In genomic region chr11:118689852-118690552, GRCh38 we compare ENCODE assay signal across 8 cellular contexts. TPM values are rescaled to one million over a fixed set of nuclear protein-coding genes. Genes with fewer than 3 reads are reported as not detected.
A peak's percentile ranks its signal among the peaks of the same experiment; 100 is the strongest.
DNase-seq lines count a peak whose midpoint lies in the region; ATAC-seq and TF ChIP-seq lines count a peak whose summit lies in the region.

No MANE protein-coding gene starts in this region.

- intact Hi-C loops in gastrocnemius medialis (cut with DNase I; ENCODE audit: low total_unique reads), result loop anchor here (1.0 to 2.0 kb wide), 4 partner anchors 101 to 266 kb away; partner anchors contain the start of genes DDX6 and UPK2

- DNase-seq in GM13977 (ENCODE audit: low spot score) (peak; percentile 90), NCI-H2081 treated with DMSO at 0.1 percent for 48 hours (lab: John Stamatoyannopoulos, UW) (peak; percentile 78), UCSD-AML1 (lab: John Stamatoyannopoulos, UW; ENCODE audit: unreplicated experiment) (peak; percentile 90), brain microvascular endothelial cell (peak; percentile 55), gastrocnemius medialis (peak; percentile 46 to 89)

- H3K4me3 ChIP-seq in brain microvascular endothelial cell (ENCODE audit: low read depth, low read length) (peak overlapping the region; percentile 50), iPS-15b (ENCODE audit: low read depth, low read length) (peak overlapping the region; percentile 44), gastrocnemius medialis (peak overlapping the region; percentile 47 to 64 (median 59))

- peaks cover 2% of the 10 kb centered on the region for H3K4me1 ChIP-seq in iPS-15b (ENCODE audit: control insufficient read depth, insufficient read depth, low read length)
- peaks cover 0 to 4% of the 10 kb centered on the region in 2 donors for H3K4me1 ChIP-seq in gastrocnemius medialis

- H3K9ac ChIP-seq in iPS-15b (ENCODE audit: low read depth, low read length), result peak overlapping the region; percentile 16

- H3K9me3 ChIP-seq in iPS-15b (ENCODE audit: control insufficient read depth, insufficient read depth, low read length) (no peaks in the 10 kb centered on the region), gastrocnemius medialis (no peaks in the 10 kb centered on the region)

- H3K27me3 ChIP-seq in brain microvascular endothelial cell (replicated peaks) (no peaks in the 10 kb centered on the region), iPS-15b (ENCODE audit: control insufficient read depth, insufficient read depth, low read length) (no peaks in the 10 kb centered on the region), gastrocnemius medialis (no peaks in the 10 kb centered on the region)

- TF ChIP-seq POLR2A in gastrocnemius medialis (IDR thresholded peaks at IDR 0.05), result no peak

- H3K27ac ChIP-seq in brain microvascular endothelial cell (no peak overlapping the region), gastrocnemius medialis (peak overlapping the region; percentile 70 to 83 (median 77))

- H3K36me3 ChIP-seq in brain microvascular endothelial cell (replicated peaks) (no peaks in the 10 kb centered on the region), iPS-15b (ENCODE audit: control insufficient read depth, insufficient read depth, low read length) (no peaks in the 10 kb centered on the region), gastrocnemius medialis (no peaks in the 10 kb centered on the region)

- ATAC-seq in HG03025 (IDR thresholded peaks at IDR 0.05; ENCODE audit: low FRiP score, unreplicated experiment), result peak; percentile 60
- ATAC-seq in gastrocnemius medialis, result peak; percentile 89 to 91
- no peak for ATAC-seq in GM18870 (IDR thresholded peaks at IDR 0.05; ENCODE audit: unreplicated experiment)

- TF ChIP-seq CTCF in GM13977 (IDR thresholded peaks at IDR 0.05; ENCODE audit: extremely low read depth, insufficient read depth, missing control alignments), result peak; percentile 99
- peak; percentile 84 for TF ChIP-seq CTCF in brain microvascular endothelial cell (IDR thresholded peaks at IDR 0.05; ENCODE audit: low read depth, low read length, missing control alignments)
- peak; percentile 80 to 89 (median 87) for TF ChIP-seq CTCF in gastrocnemius medialis (IDR thresholded peaks at IDR 0.05 in 4 of 5, conservative IDR thresholded peaks at IDR 0.05 in 1 of 5)

- in situ Hi-C loops in GM13977 (cut with MboI; ENCODE audit: low pct_unique_long_range_greater_than_20kb, low sequenced_read_pairs, unreplicated experiment), result loop anchor here (25.0 kb wide), 1 partner anchor 247 kb away; the partner anchor contains the start of gene BCL9L
- in situ Hi-C loops in brain microvascular endothelial cell (cut with HindIII; ENCODE audit: low pct_ligation_motif_present, low sequenced_read_pairs), result no loop called here
- in situ Hi-C loops in gastrocnemius medialis (cut with MboI; ENCODE audit: low sequenced_read_pairs in 4 of 4), result loop anchor here (5.0 to 25.0 kb wide), 5 partner anchors 85 to 267 kb away; partner anchors contain the start of genes UPK2 (in 3 of the 4) and DDX6 (in 1 of the 4)

RNA-seq across cellular contexts. Expression of gene TREH, which starts 10.6 kb away (rescaled TPM):
- not detected for total RNA-seq in gastrocnemius medialis
